Comparison of ENCODE assay signal across 11 cellular contexts in the genomic region with DNA sequence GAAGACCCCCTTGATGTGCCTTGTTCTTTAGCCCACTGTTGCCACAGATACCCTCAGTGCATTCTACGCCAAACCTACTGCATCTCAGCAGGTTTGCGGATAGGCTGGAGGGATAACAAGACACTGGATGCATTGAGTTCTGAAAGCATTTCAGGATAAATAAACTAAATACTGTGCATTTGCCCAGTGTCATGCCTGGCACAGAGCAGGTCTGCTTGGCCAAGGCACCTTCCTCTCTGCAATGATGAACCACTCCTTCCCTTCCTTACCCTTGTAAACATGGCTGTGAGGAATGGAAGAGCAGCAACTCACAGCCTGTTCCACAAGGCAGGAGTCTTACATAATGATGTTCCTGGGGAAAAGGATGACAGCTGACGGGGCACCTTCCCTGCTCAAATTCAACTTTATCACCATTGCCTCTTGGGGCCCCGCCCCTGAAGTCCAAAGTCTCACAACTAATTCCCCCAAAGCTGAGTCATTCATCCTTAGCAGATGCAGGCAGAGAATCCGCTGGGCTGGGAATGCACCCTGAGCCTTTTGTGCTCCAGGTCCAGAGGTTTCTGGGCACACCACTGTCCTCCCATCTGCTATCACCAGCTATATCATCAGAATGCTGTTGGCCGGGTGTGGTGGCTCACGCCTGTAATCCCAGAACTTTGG. TPM values are rescaled to one million over a fixed set of nuclear protein-coding genes. Genes with fewer than 3 reads are reported as not detected.
A peak's percentile ranks its signal among the peaks of the same experiment; 100 is the strongest.
DNase-seq lines count a peak whose midpoint lies in the region; ATAC-seq and TF ChIP-seq lines count a peak whose summit lies in the region.
"Had no signal": no experiment of that assay in that cellular context is flagged by ENCODE, and none has a peak within 500 bp of the region (broad histone marks: within the 10 kb centered on the region; RNA-seq: fewer than 3 reads in every experiment).

No MANE protein-coding gene starts in this region.

- no peaks in the 10 kb centered on the region for H3K9me2 ChIP-seq in GM23338 (ENCODE audit: insufficient read depth)
- no peaks in the 10 kb centered on the region for H3K9me2 ChIP-seq in PC-3 (replicated peaks; ENCODE audit: low read length)

- H3K4me3 ChIP-seq in GM23338 = no peak overlapping the region
- no peak overlapping the region for H3K4me3 ChIP-seq in PC-3 (ENCODE audit: low read length)
- no peak overlapping the region for H3K4me3 ChIP-seq in duodenal mucosa (ENCODE audit: low read depth in 1 of 2, low read length in 2 of 2)
- H3K4me3 ChIP-seq in effector memory CD4-positive, alpha-beta T cell (ENCODE audit: insufficient read depth, low read depth, low read length, poor library complexity, severe bottlenecking) = no peak overlapping the region
- H3K4me3 ChIP-seq: ovary had no signal

- H3K27me3 Mint-ChIP-seq in GM23338 (ENCODE audit: insufficient read depth, low read depth, poor library complexity) = peaks cover 15% of the 10 kb centered on the region

- H3K9ac ChIP-seq in PC-3 (ENCODE audit: low read length) = no peak overlapping the region
- peak overlapping the region in 1 of 2 donors; percentile 4 for H3K9ac ChIP-seq in duodenal mucosa (ENCODE audit: low read depth in 1 of 2, low read length in 2 of 2)

- no peaks in the 10 kb centered on the region; the same call in 2 of the 3 replicates for H3K9me3 Mint-ChIP-seq in GM23338

- H3K4me3 Mint-ChIP-seq in GM23338 = no peak overlapping the region

- H3K4me1 Mint-ChIP-seq in GM23338 = peaks cover 5% of the 10 kb centered on the region; the same call in 2 of the 3 replicates

- ATAC-seq in GM23338 (peak; percentile 13), PC-3 (peak; percentile 56), HG03354 (IDR thresholded peaks at IDR 0.05; ENCODE audit: poor library complexity, severe bottlenecking, unreplicated experiment) (no peak)

- peaks cover 35% of the 10 kb centered on the region for H3K36me3 Mint-ChIP-seq in GM23338 (ENCODE audit: low read depth)

- intact Hi-C loops in PC-3 (cut with micrococcal nuclease) = no loop called here
- intact Hi-C loops in posterior vena cava (cut with DNase I) = loop anchor here in 1 of 2 donors (10.0 kb wide), 1 partner anchor 317 kb away; no protein-coding TSS in a partner anchor

- DNase-seq in GM23338 (ENCODE audit: low spot score) = peak; percentile 43
- peak; percentile 72 for DNase-seq in PC-3
- DNase-seq in posterior vena cava (ENCODE audit: low spot score) = peak; percentile 58
- DNase-seq in amygdala (lab: John Stamatoyannopoulos, UW) = no peak
- no peak for DNase-seq in effector memory CD4-positive, alpha-beta T cell
- no peak for DNase-seq in stimulated activated CD8-positive, alpha-beta memory T cell treated with anti-CD3 and anti-CD28 coated beads, Interleukin-4, amount 100 ng/mL, for 48 hours
- DNase-seq: activated naive CD4-positive, alpha-beta T cell; NCI-H187 treated with DMSO at 0.1 percent for 48 hours; ovary had no signal

- no peak overlapping the region for H2AFZ ChIP-seq in GM23338
- H2AFZ ChIP-seq in PC-3 (ENCODE audit: low read length) = no peak overlapping the region

- H3K4me2 ChIP-seq in GM23338 (no peak overlapping the region), PC-3 (ENCODE audit: low read length) (no peak overlapping the region)

- BruUV-seq in PC-3 (replicated peaks; lab: Mats Ljungman, UMichigan) = no TSS peak

- POLR2A ChIA-PET in PC-3 (lab: Charles Lee; ENCODE audit: unreplicated experiment) = no interaction called here

- H3K79me2 ChIP-seq in GM23338 (replicated peaks; ENCODE audit: insufficient read depth) = no peaks in the 10 kb centered on the region
- H3K79me2 ChIP-seq in PC-3 (ENCODE audit: low read length) = no peaks in the 10 kb centered on the region

- no peak for TF ChIP-seq CTCF in GM23338 (conservative IDR thresholded peaks at IDR 0.05; ENCODE audit: low read depth in 2 of 2)
- TF ChIP-seq CTCF in PC-3 (conservative IDR thresholded peaks at IDR 0.05; ENCODE audit: low read depth, low read length) = no peak

- H3K27ac ChIP-seq in GM23338 (ENCODE audit: low read depth) (no peak overlapping the region), PC-3 (ENCODE audit: low read length) (peak overlapping the region; percentile 11; the same call in 1 of the 2 replicates), duodenal mucosa (ENCODE audit: low read depth, low read length) (peak overlapping the region; percentile 44)
- no peak overlapping the region for H3K27ac ChIP-seq in effector memory CD4-positive, alpha-beta T cell (ENCODE audit: insufficient read depth, low read length, poor library complexity, severe bottlenecking)
- H3K27ac ChIP-seq: ovary had no signal

- H3K27ac Mint-ChIP-seq in GM23338 = peak overlapping the region; percentile 43; the same call in 1 of the 2 replicates

- H3F3A ChIP-seq in GM23338 (replicated peaks; ENCODE audit: low read depth) (peaks cover 6% of the 10 kb centered on the region; the same call in 1 of the 2 replicates), PC-3 (ENCODE audit: low read length, unreplicated experiment) (no peaks in the 10 kb centered on the region)

- H3K9me3 ChIP-seq in PC-3 (ENCODE audit: low read length) = no peaks in the 10 kb centered on the region
- H3K9me3 ChIP-seq in duodenal mucosa (ENCODE audit: control insufficient read depth in 1 of 2, low read length in 2 of 2) = no peaks in the 10 kb centered on the region
- no peaks in the 10 kb centered on the region for H3K9me3 ChIP-seq in effector memory CD4-positive, alpha-beta T cell (ENCODE audit: control insufficient read depth, low read length)
- H3K9me3 ChIP-seq: ovary had no signal

- H3K27me3 ChIP-seq in GM23338 (ENCODE audit: insufficient read depth) (no peaks in the 10 kb centered on the region), PC-3 (ENCODE audit: low read length) (no peaks in the 10 kb centered on the region), duodenal mucosa (ENCODE audit: control insufficient read depth in 1 of 2, insufficient read depth in 2 of 2, low read length in 2 of 2) (no peaks in the 10 kb centered on the region)
- H3K27me3 ChIP-seq in effector memory CD4-positive, alpha-beta T cell (replicated peaks; ENCODE audit: control insufficient read depth, insufficient read depth, low read length, poor library complexity, severe bottlenecking) = no peaks in the 10 kb centered on the region
- H3K27me3 ChIP-seq: ovary had no signal

- H4K20me1 ChIP-seq in GM23338 (replicated peaks; ENCODE audit: insufficient read depth) (no peaks in the 10 kb centered on the region), PC-3 (ENCODE audit: low read length) (peaks cover 6% of the 10 kb centered on the region; the same call in 1 of the 2 replicates)

- H3K36me3 ChIP-seq in GM23338 (ENCODE audit: insufficient read depth) = peaks cover 10% of the 10 kb centered on the region; the same call in 1 of the 2 replicates
- H3K36me3 ChIP-seq in PC-3 (ENCODE audit: low read depth, low read length) = peaks cover 16% of the 10 kb centered on the region; the same call in 1 of the 2 replicates
- H3K36me3 ChIP-seq in duodenal mucosa (ENCODE audit: control insufficient read depth in 1 of 2, insufficient read depth in 2 of 2, low read length in 2 of 2) = peaks cover 13 to 28% of the 10 kb centered on the region in 2 donors
- H3K36me3 ChIP-seq in effector memory CD4-positive, alpha-beta T cell (ENCODE audit: control insufficient read depth, insufficient read depth, low read length) = peaks cover 31% of the 10 kb centered on the region
- H3K36me3 ChIP-seq: ovary had no signal

- CTCF ChIA-PET in PC-3 (lab: Charles Lee) = no interaction called here

- H3K4me1 ChIP-seq in GM23338 (ENCODE audit: insufficient read depth) (no peaks in the 10 kb centered on the region), PC-3 (ENCODE audit: insufficient read depth, low read length) (peaks cover 16% of the 10 kb centered on the region), duodenal mucosa (ENCODE audit: control insufficient read depth in 1 of 2, insufficient read depth in 2 of 2, low read length in 2 of 2) (peaks cover 23 to 29% of the 10 kb centered on the region in 2 donors)
- no peaks in the 10 kb centered on the region for H3K4me1 ChIP-seq in effector memory CD4-positive, alpha-beta T cell (ENCODE audit: control insufficient read depth, insufficient read depth, low read length, poor library complexity, severe bottlenecking)

TF ChIP-seq in GM23338, 12 proteins besides CTCF, POLR2A, EP300 and RAD21 (continues in another document):
- TF ChIP-seq, protein P1, sequence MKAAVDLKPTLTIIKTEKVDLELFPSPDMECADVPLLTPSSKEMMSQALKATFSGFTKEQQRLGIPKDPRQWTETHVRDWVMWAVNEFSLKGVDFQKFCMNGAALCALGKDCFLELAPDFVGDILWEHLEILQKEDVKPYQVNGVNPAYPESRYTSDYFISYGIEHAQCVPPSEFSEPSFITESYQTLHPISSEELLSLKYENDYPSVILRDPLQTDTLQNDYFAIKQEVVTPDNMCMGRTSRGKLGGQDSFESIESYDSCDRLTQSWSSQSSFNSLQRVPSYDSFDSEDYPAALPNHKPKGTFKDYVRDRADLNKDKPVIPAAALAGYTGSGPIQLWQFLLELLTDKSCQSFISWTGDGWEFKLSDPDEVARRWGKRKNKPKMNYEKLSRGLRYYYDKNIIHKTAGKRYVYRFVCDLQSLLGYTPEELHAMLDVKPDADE (IDR thresholded peaks at IDR 0.05) = no peak

RNA-seq across cellular contexts. Expression of a gene that starts 11.6 kb away (rescaled TPM):
- total RNA-seq in GM23338 (2014; rRNA removed; shearing (Covaris generic)) = 70.5 and 72.3 TPM in 2 replicates
- polyA plus RNA-seq in GM23338 (2016; fragmentation: Nextera tagmentation; extraction: Ambion mirVana) = 43.9 and 44.1 TPM in 2 replicates
- total RNA-seq in PC-3 (2014; rRNA removed) (93.8 and 119 TPM in 2 replicates), posterior vena cava (10 to 100 TPM; 33.9 to 40.2 TPM)

RNA-seq across cellular contexts. Expression of a gene that starts 19.9 kb away (rescaled TPM):
- total RNA-seq in GM23338 (2014; rRNA removed; shearing (Covaris generic)) = 75.1 and 98.5 TPM in 2 replicates
- 41.8 and 43.5 TPM in 2 replicates for polyA plus RNA-seq in GM23338 (2016; fragmentation: Nextera tagmentation; extraction: Ambion mirVana)
- total RNA-seq in PC-3 (2014; rRNA removed) (70.6 and 80.0 TPM in 2 replicates), posterior vena cava (10 to 100 TPM; 50.3 to 52.5 TPM)

RNA-seq across cellular contexts. Expression of a gene that starts 21.0 kb away (rescaled TPM):
- total RNA-seq in GM23338 (2014; rRNA removed; shearing (Covaris generic)) = not detected in 2 replicates
- 0.03 and 0.05 TPM in 2 replicates for polyA plus RNA-seq in GM23338 (2016; fragmentation: Nextera tagmentation; extraction: Ambion mirVana)
- total RNA-seq in PC-3 (2014; rRNA removed) (0.04 TPM in 1 of 2 replicates, not detected in the other), posterior vena cava (under 1 TPM; 0.14 to 0.23 TPM)

RNA-seq across cellular contexts. Expression of a gene that starts 44.3 kb away (rescaled TPM):
- total RNA-seq in GM23338 (2014; rRNA removed; shearing (Covaris generic)) = 74.8 and 76.9 TPM in 2 replicates
- 13.5 and 16.5 TPM in 2 replicates for polyA plus RNA-seq in GM23338 (2016; fragmentation: Nextera tagmentation; extraction: Ambion mirVana)
- total RNA-seq in PC-3 (2014; rRNA removed) = 66.2 and 67.2 TPM in 2 replicates
- 100 to 1,000 TPM; 123 to 132 TPM for total RNA-seq in posterior vena cava

Comparison
In these comparisons a context has a peak if more than half of its experiments do, and no peak if none do; other contexts are left out.
1. DNase-seq: peak in GM23338 (single experiment), PC-3 (single experiment) and posterior vena cava (single experiment); none in amygdala (0 of 56), effector memory CD4-positive, alpha-beta T cell (0 of 3) and stimulated activated CD8-positive, alpha-beta memory T cell treated with anti-CD3 and anti-CD28 coated beads, Interleukin-4, amount 100 ng/mL, for 48 hours (single experiment).
2. H3K27ac ChIP-seq: peak in PC-3 (single experiment) and duodenal mucosa (single experiment); none in GM23338 (single experiment) and effector memory CD4-positive, alpha-beta T cell (single experiment).